In genomic region chr7:76037310-76037709, GRCh38 we compare ENCODE assay signal across 15 cellular contexts. TPM values are rescaled to one million over a fixed set of nuclear protein-coding genes. Genes with fewer than 3 reads are reported as not detected.
DNase-seq lines count a peak whose midpoint lies in the region; ATAC-seq and TF ChIP-seq lines count a peak whose summit lies in the region.
"Had no signal": no experiment of that assay in that cellular context is flagged by ENCODE, and none has a peak within 500 bp of the region (broad histone marks: within the 10 kb centered on the region; RNA-seq: fewer than 3 reads in every experiment).

No MANE protein-coding gene starts in this region.

- H3K4me3 ChIP-seq in fibroblast of villous mesenchyme (ENCODE audit: low read depth, low read length) (no peak overlapping the region), SJCRH30 (no peak overlapping the region)

- H3K36me3 ChIP-seq in SJCRH30 = no peaks in the 10 kb centered on the region

- no peaks in the 10 kb centered on the region for H3K4me1 ChIP-seq in SJCRH30

- DNase-seq in EL (peak; percentile 87), RWPE1 (ENCODE audit: low spot score) (no peak), fibroblast of villous mesenchyme (ENCODE audit: low read depth) (peak; percentile 77), renal cortical epithelial cell (ENCODE audit: low read depth) (peak; percentile 29), GM19238 (ENCODE audit: insufficient read length, low spot score) (no peak), SJCRH30 (no peak)
- DNase-seq in stimulated activated naive CD8-positive, alpha-beta T cell treated with anti-CD3 and anti-CD28 coated beads, Interleukin-15, Interleukin-2, amounts not matched to agents 100 U/mL and 50 U/mL, for 24 hours = no peak
- DNase-seq: activated naive CD4-positive, alpha-beta T cell treated with anti-CD3 and anti-CD28 coated beads, Interleukin-2, amount 10 ng/mL, durations not matched to agents 7 days and 5 days; CD8-positive, alpha-beta memory T cell; cerebellar nuclear complex; GDM1; H7; stimulated activated naive CD4-positive, alpha-beta T cell treated with Interleukin-2 at 50 U/mL for 16 hours had no signal

- TF ChIP-seq CTCF in RWPE1 (conservative IDR thresholded peaks at IDR 0.05; ENCODE audit: low read depth) (no peak), fibroblast of villous mesenchyme (IDR thresholded peaks at IDR 0.05; ENCODE audit: insufficient read depth, low read depth, low read length) (no peak)

- ATAC-seq in stimulated activated naive CD8-positive, alpha-beta T cell treated with anti-CD3 and anti-CD28 coated beads, Interleukin-15, Interleukin-2, amounts not matched to agents 100 U/mL and 50 U/mL, for 24 hours = no peak
- no peak for ATAC-seq in GM19452 (IDR thresholded peaks at IDR 0.05; ENCODE audit: unreplicated experiment)

- POLR2A ChIA-PET in RWPE1 (lab: Yijun Ruan, JAX; ENCODE audit: low non-redundant PET) = no interaction called here

- no peaks in the 10 kb centered on the region for H3K27me3 ChIP-seq in SJCRH30

- no peaks in the 10 kb centered on the region for H3K9me3 ChIP-seq in SJCRH30 (replicated peaks)

- CTCF ChIA-PET in RWPE1 (lab: Yijun Ruan, JAX) = no interaction called here

- H3K27ac ChIP-seq in RWPE1 (peak overlapping the region; percentile 17), SJCRH30 (no peak overlapping the region)
- H3K27ac ChIP-seq: epithelial cell of prostate had no signal

RNA-seq across cellular contexts. Expression of gene STYXL1, which starts 10.5 kb away (rescaled TPM):
- total RNA-seq in fibroblast of villous mesenchyme (31.2 and 35.4 TPM in 2 replicates), renal cortical epithelial cell (51.4 and 102 TPM in 2 replicates)
- 60.9 and 66.8 TPM in 2 replicates for total RNA-seq in SJCRH30 (2014; rRNA removed; shearing (Covaris generic))

RNA-seq across cellular contexts. Expression of gene MDH2, which starts 10.6 kb away (rescaled TPM):
- total RNA-seq in fibroblast of villous mesenchyme (35.8 and 47.4 TPM in 2 replicates), renal cortical epithelial cell (29.5 and 80.6 TPM in 2 replicates)
- total RNA-seq in SJCRH30 (2014; rRNA removed; shearing (Covaris generic)) = 160 and 168 TPM in 2 replicates

RNA-seq across cellular contexts. Expression of gene TMEM120A, which starts 42.9 kb away (rescaled TPM):
- total RNA-seq in fibroblast of villous mesenchyme = 18.4 and 30.2 TPM in 2 replicates
- 17.9 and 19.2 TPM in 2 replicates for total RNA-seq in renal cortical epithelial cell
- total RNA-seq in SJCRH30 (2014; rRNA removed; shearing (Covaris generic)) = 14.0 and 21.2 TPM in 2 replicates

Comparison
In these comparisons a context has a peak if more than half of its experiments do, and no peak if none do; other contexts are left out.
1. DNase-seq: peak in EL (single experiment), fibroblast of villous mesenchyme (single experiment) and renal cortical epithelial cell (single experiment); none in RWPE1 (single experiment), GM19238 (single experiment), stimulated activated naive CD8-positive, alpha-beta T cell treated with anti-CD3 and anti-CD28 coated beads, Interleukin-15, Interleukin-2, amounts not matched to agents 100 U/mL and 50 U/mL, for 24 hours (single experiment) and SJCRH30 (0 of 2).